18 cellular contexts compared by ENCODE assay signal in the genomic region with DNA sequence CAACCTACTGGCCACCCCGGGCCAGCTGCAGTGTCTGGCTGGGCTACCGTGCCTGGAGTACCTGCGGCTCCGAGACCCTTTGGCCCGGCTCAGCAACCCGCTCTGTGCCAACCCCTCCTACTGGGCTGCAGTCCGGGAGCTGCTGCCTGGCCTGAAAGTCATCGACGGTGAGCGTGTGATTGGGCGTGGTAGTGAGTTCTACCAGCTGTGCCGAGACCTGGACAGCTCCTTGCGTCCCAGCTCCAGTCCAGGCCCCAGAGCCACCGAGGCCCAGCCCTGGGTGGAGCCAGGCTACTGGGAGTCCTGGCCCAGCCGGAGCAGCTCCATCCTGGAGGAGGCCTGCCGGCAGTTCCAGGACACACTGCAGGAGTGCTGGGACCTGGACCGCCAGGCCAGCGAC. TPM values are rescaled to one million over a fixed set of nuclear protein-coding genes. Genes with fewer than 3 reads are reported as not detected.
A peak's percentile ranks its signal among the peaks of the same experiment; 100 is the strongest.
DNase-seq lines count a peak whose midpoint lies in the region; ATAC-seq and TF ChIP-seq lines count a peak whose summit lies in the region.
"Had no signal": no experiment of that assay in that cellular context is flagged by ENCODE, and none has a peak within 500 bp of the region (broad histone marks: within the 10 kb centered on the region; RNA-seq: fewer than 3 reads in every experiment).

No MANE protein-coding gene starts in this region.

- H3K27ac ChIP-seq in body of pancreas (peak overlapping the region; percentile 77 to 83 (median 81)), neuronal stem cell (replicated peaks; ENCODE audit: low read length) (no peak overlapping the region), urinary bladder (ENCODE audit: low read depth) (peak overlapping the region; percentile 16)

- H2AFZ ChIP-seq in neuronal stem cell (ENCODE audit: low read length) = no peak overlapping the region

- TF ChIP-seq POLR2A in body of pancreas (IDR thresholded peaks at IDR 0.05) = peak; percentile 37 to 65 (median 54)

- no peak overlapping the region for H3K4ac ChIP-seq in neuronal stem cell (ENCODE audit: low read length)

- peaks cover 4% of the 10 kb centered on the region for H3K4me1 Mint-ChIP-seq in activated naive CD4-positive, alpha-beta T cell treated with anti-CD3 and anti-CD28 coated beads for 36 hours (ENCODE audit: low read depth)

- H4K8ac ChIP-seq in neuronal stem cell (ENCODE audit: low read depth, low read length) = no peak overlapping the region

- H3K79me1 ChIP-seq in neuronal stem cell (ENCODE audit: low read depth, low read length) = no peaks in the 10 kb centered on the region

- peak overlapping the region; percentile 11 for H3K23ac ChIP-seq in neuronal stem cell (ENCODE audit: low read depth, low read length, poor library complexity)

- TF ChIP-seq CTCF in body of pancreas (IDR thresholded peaks at IDR 0.05) = peak in 1 of 7 experiments; percentile 3

- peak overlapping the region; percentile 69 for H2AK5ac ChIP-seq in neuronal stem cell (ENCODE audit: low read depth, low read length)

- no peaks in the 10 kb centered on the region for H3K9me3 ChIP-seq in body of pancreas
- no peaks in the 10 kb centered on the region for H3K9me3 ChIP-seq in neuronal stem cell (replicated peaks in 1 of 2; ENCODE audit: control insufficient read depth in 2 of 2, insufficient read depth in 1 of 2, low read depth in 1 of 2, low read length in 2 of 2)
- H3K9me3 ChIP-seq: MG63, Peyer's patch had no signal

- no peaks in the 10 kb centered on the region for H3K9me3 Mint-ChIP-seq in activated naive CD4-positive, alpha-beta T cell treated with anti-CD3 and anti-CD28 coated beads for 36 hours

- peak overlapping the region; percentile 43 for H2BK12ac ChIP-seq in neuronal stem cell (ENCODE audit: low read length)

- H3K9ac ChIP-seq in neuronal stem cell (ENCODE audit: low read depth, low read length, poor library complexity) = no peak overlapping the region

- peak; percentile 81 to 92 (median 84) for DNase-seq in body of pancreas
- DNase-seq in left lobe of liver (ENCODE audit: low spot score) = peak; percentile 82
- no peak for DNase-seq in neuronal stem cell (ENCODE audit: low spot score)
- no peak for DNase-seq in activated gamma-delta T cell (lab: John Stamatoyannopoulos, UW)
- DNase-seq in NCI-H146 treated with DMSO at 0.1 percent for 48 hours (lab: John Stamatoyannopoulos, UW; ENCODE audit: unreplicated experiment) = no peak
- no peak for DNase-seq in activated naive CD4-positive, alpha-beta T cell treated with anti-CD3 and anti-CD28 coated beads for 36 hours
- DNase-seq: C1 segment of cervical spinal cord, HFFc6, IMR-90, MG63, NCI-H1048, NCI-H1436, NCI-H2029, Peyer's patch had no signal

- no peak overlapping the region for H3K14ac ChIP-seq in neuronal stem cell (ENCODE audit: low read length)

- H3K27me3 ChIP-seq in body of pancreas = no peaks in the 10 kb centered on the region
- peaks cover 10 to 33% (median 16%) of the 10 kb centered on the region in 3 experiments for H3K27me3 ChIP-seq in neuronal stem cell (ENCODE audit: control insufficient read depth in 3 of 3, insufficient read depth in 3 of 3, low read depth in 1 of 3, low read length in 3 of 3)
- H3K27me3 ChIP-seq: MG63, Peyer's patch had no signal

- peaks cover 7% of the 10 kb centered on the region for H3K36me3 Mint-ChIP-seq in activated naive CD4-positive, alpha-beta T cell treated with anti-CD3 and anti-CD28 coated beads for 36 hours (ENCODE audit: low read depth)

- H4K91ac ChIP-seq in neuronal stem cell (ENCODE audit: low read depth, low read length, poor library complexity) = no peak overlapping the region

- peaks cover 16% of the 10 kb centered on the region for H3K27me3 Mint-ChIP-seq in activated naive CD4-positive, alpha-beta T cell treated with anti-CD3 and anti-CD28 coated beads for 36 hours (ENCODE audit: low read depth)

- no peaks in the 10 kb centered on the region for H3K36me3 ChIP-seq in body of pancreas (replicated peaks in 1 of 2; ENCODE audit: insufficient read depth in 1 of 2, low read depth in 2 of 2)
- H3K36me3 ChIP-seq in neuronal stem cell (replicated peaks in 1 of 2; ENCODE audit: control insufficient read depth in 2 of 2, insufficient read depth in 2 of 2, low read length in 2 of 2) = no peaks in the 10 kb centered on the region
- no peaks in the 10 kb centered on the region for H3K36me3 ChIP-seq in urinary bladder (ENCODE audit: insufficient read depth)
- H3K36me3 ChIP-seq: MG63 had no signal

- peak overlapping the region; percentile 76 for H2BK15ac ChIP-seq in neuronal stem cell (ENCODE audit: low read length)

- H3K4me1 ChIP-seq in body of pancreas = peaks cover 70% of the 10 kb centered on the region
- H3K4me1 ChIP-seq in neuronal stem cell (ENCODE audit: control insufficient read depth in 2 of 2, insufficient read depth in 1 of 2, low read depth in 1 of 2, low read length in 2 of 2) = peaks cover 10% of the 10 kb centered on the region in 2 donors
- H3K4me1 ChIP-seq in urinary bladder (ENCODE audit: insufficient read depth) = no peaks in the 10 kb centered on the region

- no peak overlapping the region for H3K4me3 Mint-ChIP-seq in activated naive CD4-positive, alpha-beta T cell treated with anti-CD3 and anti-CD28 coated beads for 36 hours
- H3K4me3 Mint-ChIP-seq: HFFc6 had no signal

- intact Hi-C loops in body of pancreas (cut with DNase I) = no loop called here
- intact Hi-C loops in activated naive CD4-positive, alpha-beta T cell treated with anti-CD3 and anti-CD28 coated beads for 36 hours (cut with micrococcal nuclease) = no loop called here

- no peak overlapping the region for H2BK5ac ChIP-seq in neuronal stem cell (ENCODE audit: low read length)

- no peak overlapping the region for H2BK120ac ChIP-seq in neuronal stem cell (ENCODE audit: low read depth, low read length)

- no peak overlapping the region for H3K4me2 ChIP-seq in neuronal stem cell (ENCODE audit: insufficient read depth, low read length, poor library complexity, severe bottlenecking)

- H3K27ac Mint-ChIP-seq in activated naive CD4-positive, alpha-beta T cell treated with anti-CD3 and anti-CD28 coated beads for 36 hours = no peak overlapping the region
- H3K27ac Mint-ChIP-seq: HFFc6 had no signal

- WGBS in body of pancreas, 2 donors = 40 to 42% methylated on average over 3 to 18 of the region's 18 CpGs
- WGBS in neuronal stem cell (ENCODE audit: extremely low coverage in 2 of 2, insufficient read length in 2 of 2, insufficient replicate concordance in 1 of 2), 2 donors = no CpG with 5 or more reads among the region's 18 CpGs
- 71% methylated on average over 18 of the region's 18 CpGs for WGBS in urinary bladder

- CTCF ChIA-PET in activated naive CD4-positive, alpha-beta T cell treated with anti-CD3 and anti-CD28 coated beads for 36 hours (lab: Charles Lee) = no interaction called here

- ATAC-seq in body of pancreas (peak; percentile 69), left lobe of liver (peak; percentile 52), HG03175 (IDR thresholded peaks at IDR 0.05; ENCODE audit: unreplicated experiment) (no peak)

- peak overlapping the region; percentile 81 for H3K18ac ChIP-seq in neuronal stem cell (ENCODE audit: low read length)

- H3K4me3 ChIP-seq in body of pancreas (no peak overlapping the region), neuronal stem cell (ENCODE audit: low read length in 2 of 2) (no peak overlapping the region), urinary bladder (ENCODE audit: low read depth, low read length) (no peak overlapping the region)
- H3K4me3 ChIP-seq: MG63, Peyer's patch had no signal

RNA-seq across cellular contexts. Expression of a gene that starts 4.2 kb away (rescaled TPM):
- total RNA-seq in body of pancreas = 100 to 1,000 TPM; 245 to 400 TPM
- 852 TPM for total RNA-seq in left lobe of liver
- 0.99 TPM for polyA plus RNA-seq in neuronal stem cell (2013, experiment 1 of 2)
- 1.0 TPM for polyA plus RNA-seq in neuronal stem cell (2013, experiment 2 of 2)
- 86.2 TPM for total RNA-seq in urinary bladder
- polyA plus RNA-seq in urinary bladder = 400 TPM
- total RNA-seq in activated naive CD4-positive, alpha-beta T cell treated with anti-CD3 and anti-CD28 coated beads for 36 hours = not detected
- total RNA-seq: IMR-90, NCI-H460, SK-MEL-5 had no signal

RNA-seq across cellular contexts. Expression of a gene that starts 13.8 kb away (rescaled TPM):
- 10 to 100 TPM; 35.5 to 69.9 TPM for total RNA-seq in body of pancreas
- 27.6 TPM for total RNA-seq in left lobe of liver
- not detected for polyA plus RNA-seq in neuronal stem cell (2013, experiment 1 of 2)
- not detected for polyA plus RNA-seq in neuronal stem cell (2013, experiment 2 of 2)
- 6.5 TPM for total RNA-seq in urinary bladder
- 3.4 TPM for polyA plus RNA-seq in urinary bladder
- total RNA-seq in activated naive CD4-positive, alpha-beta T cell treated with anti-CD3 and anti-CD28 coated beads for 36 hours = 1 to 10 TPM; 3.1 to 3.4 TPM
- total RNA-seq: HFFc6, IMR-90, NCI-H460, SK-MEL-5 had no signal
- polyA plus RNA-seq: IMR-90 had no signal

RNA-seq across cellular contexts. Expression of a gene that starts 14.0 kb away (rescaled TPM):
- total RNA-seq in body of pancreas (10 to 100 TPM in 1 of 2 donors, 1 to 10 TPM in 1; 4.9 to 25.2 TPM), left lobe of liver (14.0 TPM), urinary bladder (3.7 TPM)
- polyA plus RNA-seq in neuronal stem cell (2013, experiment 1 of 2) = 0.81 TPM
- 0.79 TPM for polyA plus RNA-seq in neuronal stem cell (2013, experiment 2 of 2)
- polyA plus RNA-seq in urinary bladder = 11.8 TPM
- total RNA-seq in activated naive CD4-positive, alpha-beta T cell treated with anti-CD3 and anti-CD28 coated beads for 36 hours = 10 to 100 TPM; 10.3 to 13.3 TPM
- total RNA-seq: HFFc6, IMR-90, SK-MEL-5 had no signal

RNA-seq across cellular contexts. Expression of a gene that starts 31.4 kb away (rescaled TPM):
- total RNA-seq in body of pancreas = 100 to 1,000 TPM in 1 of 2 donors, 10 to 100 TPM in 1; 77.0 to 117 TPM
- total RNA-seq in left lobe of liver = 93.5 TPM
- polyA plus RNA-seq in neuronal stem cell (2013, experiment 1 of 2) = 84.5 TPM
- 85.1 TPM for polyA plus RNA-seq in neuronal stem cell (2013, experiment 2 of 2)
- 25.2 TPM for total RNA-seq in urinary bladder
- polyA plus RNA-seq in urinary bladder = 76.7 TPM
- 10 to 100 TPM; 45.7 to 49.3 TPM for total RNA-seq in activated naive CD4-positive, alpha-beta T cell treated with anti-CD3 and anti-CD28 coated beads for 36 hours

RNA-seq across cellular contexts. Expression of a gene that starts 42.0 kb away (rescaled TPM):
- total RNA-seq in body of pancreas (10 to 100 TPM in 1 of 2 donors, 1 to 10 TPM in 1; 6.0 to 10.2 TPM), left lobe of liver (0.88 TPM), urinary bladder (5.1 TPM)
- polyA plus RNA-seq in neuronal stem cell (2013, experiment 1 of 2) = 15.9 TPM
- 15.7 TPM for polyA plus RNA-seq in neuronal stem cell (2013, experiment 2 of 2)
- 11.6 TPM for polyA plus RNA-seq in urinary bladder
- total RNA-seq in activated naive CD4-positive, alpha-beta T cell treated with anti-CD3 and anti-CD28 coated beads for 36 hours = 1 to 10 TPM; 4.5 to 5.2 TPM

Comparison
In these comparisons a context has a peak if more than half of its experiments do, and no peak if none do; other contexts are left out.
1. DNase-seq: peak in body of pancreas (4 of 4) and left lobe of liver (single experiment); none in neuronal stem cell (single experiment), activated gamma-delta T cell (single experiment), NCI-H146 treated with DMSO at 0.1 percent for 48 hours (single experiment) and activated naive CD4-positive, alpha-beta T cell treated with anti-CD3 and anti-CD28 coated beads for 36 hours (single experiment).
2. RNA of a gene that starts 4.2 kb away (total RNA-seq): 852 TPM in left lobe of liver (single experiment), 245 to 400 TPM in body of pancreas and 86.2 TPM in urinary bladder (single experiment); not detected in activated naive CD4-positive, alpha-beta T cell treated with anti-CD3 and anti-CD28 coated beads for 36 hours; every median in the first group is over 10 times any median in the second.